Comparison of ENCODE assay signal across 31 cellular contexts in the genomic region with DNA sequence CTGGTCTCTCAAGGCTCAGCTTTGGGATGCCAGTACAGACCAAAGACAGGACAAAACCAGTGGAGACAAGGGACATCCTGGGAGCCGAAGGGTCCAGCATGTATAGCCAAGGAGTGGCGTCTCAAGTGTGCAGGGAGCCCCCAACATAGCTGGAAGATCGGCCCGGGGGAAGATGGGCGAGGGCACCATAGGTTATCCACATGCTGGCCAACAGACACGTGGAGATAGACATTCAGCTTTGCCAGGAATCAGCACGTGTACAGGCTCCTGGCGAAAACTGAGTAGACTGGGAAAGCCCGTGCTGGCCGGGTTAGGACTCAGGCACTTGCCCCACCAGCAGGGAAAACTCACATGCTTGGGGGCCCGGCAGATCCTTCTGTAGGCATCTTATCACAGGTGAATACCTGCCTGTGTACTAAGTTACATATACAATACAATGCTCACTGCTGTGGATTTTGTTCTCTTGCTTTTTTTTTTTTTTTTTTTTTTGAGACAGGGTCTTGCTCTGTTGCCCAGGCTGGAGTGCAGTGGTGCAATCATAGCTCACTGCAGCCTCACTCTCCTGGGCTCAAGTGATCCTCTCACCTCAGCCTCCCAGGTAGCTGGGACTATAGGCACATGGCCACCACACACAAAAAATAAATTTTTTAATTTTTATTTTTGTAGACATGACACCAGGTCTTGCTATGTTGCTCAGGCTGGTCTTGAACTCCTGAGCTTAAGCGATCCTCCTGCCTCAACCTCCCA.
"Had no signal": no experiment of that assay in that cellular context is flagged by ENCODE, and none has a peak within 500 bp of the region (broad histone marks: within the 10 kb centered on the region; RNA-seq: fewer than 3 reads in every experiment).

No MANE protein-coding gene starts in this region.

- DNase-seq: activated CD4-positive, alpha-beta T cell treated with anti-CD3 and anti-CD28 coated beads for 48 hours; activated CD4-positive, alpha-beta T cell treated with anti-CD3 and anti-CD28 coated beads, Interleukin-2, amount 50 U/mL, for 48 hours; activated effector memory CD4-positive, alpha-beta T cell treated with anti-CD3 and anti-CD28 coated beads, Interleukin-2, amount 50 U/mL, for 16 hours; activated naive CD4-positive, alpha-beta T cell treated with anti-CD3 and anti-CD28 coated beads, Interleukin-2, amount 50 U/mL, for 16 hours; activated T-cell treated with anti-CD3 and anti-CD28 coated beads, Interleukin-2, amount 50 U/mL, for 48 hours; amniotic stem cell; central memory CD4-positive, alpha-beta T cell; effector CD4-positive, alpha-beta T cell; esophagus squamous epithelium; foreskin melanocyte; left colon; mammary epithelial cell; naive B cell; posterior cingulate gyrus; stimulated activated CD4-positive, alpha-beta T cell treated with anti-CD3 and anti-CD28 coated beads, Interleukin-15, amount 100 ng/mL, for 24 hours; stimulated activated CD4-positive, alpha-beta T cell treated with anti-CD3 and anti-CD28 coated beads, Interleukin-2, amount 100 ng/mL, for 24 hours; stimulated activated naive B cell treated with anti-CD40 and anti-IgM and Interleukin-4, amounts not matched to agents 10 μg/mL and 1 μg/mL and 100 μg/mL, for 72 hours; T-helper 9 cell; tibial artery had no signal

- H3K36me3 Mint-ChIP-seq: mesothelial cell of epicardium; naive B cell; neural progenitor cell; stimulated activated naive B cell treated with anti-CD40 and anti-IgM and Interleukin-4, amounts not matched to agents 10 μg/mL and 1 μg/mL and 100 μg/mL, for 72 hours had no signal

- H3K27me3 ChIP-seq: breast epithelium, esophagus squamous epithelium, suprapubic skin, tibial artery had no signal

- H3K4me3 ChIP-seq: breast epithelium, esophagus squamous epithelium, neural progenitor cell, suprapubic skin, tibial artery had no signal

- H3K4me2 ChIP-seq: neural progenitor cell had no signal

- H3K27ac ChIP-seq: breast epithelium, epithelial cell of prostate, esophagus squamous epithelium, neural progenitor cell, suprapubic skin, tibial artery, VCaP had no signal

- H3K9me3 Mint-ChIP-seq: dendritic cell treated with granulocyte-macrophage colony-stimulating factor and Interleukin-4, amounts not matched to agents 40 ng/mL and 50 ng/mL, for 4 days; mesothelial cell of epicardium; naive B cell; neural progenitor cell; stimulated activated naive B cell treated with anti-CD40 and anti-IgM and Interleukin-4, amounts not matched to agents 10 μg/mL and 1 μg/mL and 100 μg/mL, for 72 hours had no signal

- H3K9me3 ChIP-seq: breast epithelium, esophagus squamous epithelium, suprapubic skin, tibial artery had no signal

- H3K27ac Mint-ChIP-seq: dendritic cell treated with granulocyte-macrophage colony-stimulating factor and Interleukin-4, amounts not matched to agents 40 ng/mL and 50 ng/mL, for 4 days; mesothelial cell of epicardium; neural progenitor cell; stimulated activated naive B cell treated with anti-CD40 and anti-IgM and Interleukin-4, amounts not matched to agents 10 μg/mL and 1 μg/mL and 100 μg/mL, for 72 hours had no signal

- H3K9ac ChIP-seq: neural progenitor cell had no signal

- H2AFZ ChIP-seq: neural progenitor cell had no signal

- ATAC-seq: left colon; right cardiac atrium; stimulated activated naive B cell treated with anti-CD40 and anti-IgM and Interleukin-4, amounts not matched to agents 10 μg/mL and 1 μg/mL and 100 μg/mL, for 72 hours had no signal

- FAIRE-seq: astrocyte, endometrium, keratinocyte, TTC549 had no signal

- H3K4me3 Mint-ChIP-seq: dendritic cell treated with granulocyte-macrophage colony-stimulating factor and Interleukin-4, amounts not matched to agents 40 ng/mL and 50 ng/mL, for 4 days; mesothelial cell of epicardium; neural progenitor cell; stimulated activated naive B cell treated with anti-CD40 and anti-IgM and Interleukin-4, amounts not matched to agents 10 μg/mL and 1 μg/mL and 100 μg/mL, for 72 hours had no signal

- H3K36me3 ChIP-seq: breast epithelium, esophagus squamous epithelium, neural progenitor cell, suprapubic skin, tibial artery had no signal
